ENCODE assay signal across 23 cellular contexts in the genomic region with DNA sequence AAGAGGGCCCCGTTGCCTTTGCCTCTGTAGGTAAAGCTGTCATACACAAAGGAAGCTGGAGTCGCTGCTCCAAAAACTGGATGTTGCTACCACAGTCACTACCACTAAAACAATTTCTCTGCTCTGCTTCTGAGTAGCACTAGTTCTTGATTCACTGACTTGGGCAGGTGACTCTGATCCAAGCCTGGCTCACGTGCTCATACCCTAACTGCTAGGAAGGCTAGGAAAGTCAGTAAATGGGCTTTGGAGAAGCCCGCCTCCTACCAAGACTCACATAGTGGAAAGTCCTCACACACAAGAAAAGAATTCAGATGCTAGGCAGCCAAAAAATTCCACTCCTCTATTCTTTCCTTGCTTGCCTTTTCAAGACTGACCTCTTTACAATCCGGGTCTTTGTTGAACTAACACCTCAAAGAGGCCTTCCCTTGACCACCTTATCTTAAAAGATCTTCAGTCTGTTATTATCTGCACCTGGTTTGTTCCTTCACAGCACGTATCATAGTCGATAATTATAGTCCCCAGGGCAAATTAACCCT.
"Had no signal": no experiment of that assay in that cellular context is flagged by ENCODE, and none has a peak within 500 bp of the region (broad histone marks: within the 10 kb centered on the region; RNA-seq: fewer than 3 reads in every experiment).

No MANE protein-coding gene starts in this region.

- H3K36me3 ChIP-seq: esophagus squamous epithelium, gastrocnemius medialis, thoracic aorta, upper lobe of right lung had no signal

- H3K4me3 ChIP-seq: coronary artery, esophagus squamous epithelium, gastrocnemius medialis, thoracic aorta, upper lobe of right lung had no signal

- H3K36me3 Mint-ChIP-seq: activated CD4-positive, alpha-beta memory T cell treated with anti-CD3 and anti-CD28 coated beads for 36 hours; activated naive CD8-positive, alpha-beta T cell treated with anti-CD3 and anti-CD28 coated beads, Interleukin-2, amount 10 ng/mL, durations not matched to agents 7 days and 5 days; memory B cell had no signal

- H3K27ac ChIP-seq: coronary artery, esophagus squamous epithelium, gastrocnemius medialis, parathyroid adenoma, thoracic aorta, upper lobe of right lung had no signal

- H3K4me1 Mint-ChIP-seq: activated naive CD8-positive, alpha-beta T cell treated with anti-CD3 and anti-CD28 coated beads, Interleukin-2, amount 10 ng/mL, durations not matched to agents 7 days and 5 days; memory B cell; nephron had no signal

- H3K27ac Mint-ChIP-seq: activated CD4-positive, alpha-beta memory T cell treated with anti-CD3 and anti-CD28 coated beads for 36 hours; activated naive CD4-positive, alpha-beta T cell treated with anti-CD3 and anti-CD28 coated beads for 36 hours; activated naive CD8-positive, alpha-beta T cell treated with anti-CD3 and anti-CD28 coated beads, Interleukin-2, amount 10 ng/mL, durations not matched to agents 7 days and 5 days; activated T-cell treated with anti-CD3 and anti-CD28 coated beads, Interleukin-2, amount 50 U/mL, for 72 hours; memory B cell; nephron had no signal

- H3K9me3 Mint-ChIP-seq: activated CD4-positive, alpha-beta memory T cell treated with anti-CD3 and anti-CD28 coated beads for 36 hours; activated naive CD4-positive, alpha-beta T cell treated with anti-CD3 and anti-CD28 coated beads for 36 hours; activated naive CD8-positive, alpha-beta T cell treated with anti-CD3 and anti-CD28 coated beads, Interleukin-2, amount 10 ng/mL, durations not matched to agents 7 days and 5 days; activated T-cell treated with anti-CD3 and anti-CD28 coated beads, Interleukin-2, amount 50 U/mL, for 72 hours; memory B cell; nephron had no signal

- H2AFZ ChIP-seq: parathyroid adenoma had no signal

- H3K4me3 Mint-ChIP-seq: activated CD4-positive, alpha-beta memory T cell treated with anti-CD3 and anti-CD28 coated beads for 36 hours; activated naive CD4-positive, alpha-beta T cell treated with anti-CD3 and anti-CD28 coated beads for 36 hours; activated naive CD8-positive, alpha-beta T cell treated with anti-CD3 and anti-CD28 coated beads, Interleukin-2, amount 10 ng/mL, durations not matched to agents 7 days and 5 days; activated T-cell treated with anti-CD3 and anti-CD28 coated beads, Interleukin-2, amount 50 U/mL, for 72 hours; memory B cell; nephron had no signal

- H3K4me1 ChIP-seq: esophagus squamous epithelium, gastrocnemius medialis, parathyroid adenoma, upper lobe of right lung had no signal

- H3K9me3 ChIP-seq: esophagus squamous epithelium, gastrocnemius medialis, thoracic aorta, upper lobe of right lung had no signal

- H3K27me3 ChIP-seq: esophagus squamous epithelium, gastrocnemius medialis had no signal

- H3K79me2 ChIP-seq: parathyroid adenoma had no signal

- DNase-seq: activated CD4-positive, alpha-beta memory T cell treated with anti-CD3 and anti-CD28 coated beads for 36 hours; activated CD4-positive, alpha-beta T cell treated with anti-CD3 and anti-CD28 coated beads for 48 hours; activated CD4-positive, CD25-positive, alpha-beta regulatory T cell; activated effector memory CD4-positive, alpha-beta T cell treated with Interleukin-2 at 50 U/mL for 16 hours; activated naive CD4-positive, alpha-beta T cell treated with anti-CD3 and anti-CD28 coated beads for 36 hours; activated naive CD8-positive, alpha-beta T cell treated with anti-CD3 and anti-CD28 coated beads, Interleukin-2, amount 10 ng/mL, durations not matched to agents 7 days and 5 days; activated T-cell treated with anti-CD3 and anti-CD28 coated beads, Interleukin-2, amount 50 U/mL, for 72 hours; amniotic stem cell; esophagus squamous epithelium; gastrocnemius medialis; hippocampal formation; left cardiac atrium; nucleus accumbens; right cardiac atrium; stimulated activated CD4-positive, alpha-beta T cell treated with anti-CD3 and anti-CD28 coated beads, Interleukin-4, amount 100 ng/mL, for 24 hours; stimulated activated naive CD4-positive, alpha-beta T cell treated with Interleukin-2 at 50 U/mL for 16 hours; T1000; upper lobe of right lung had no signal

- H3K9ac ChIP-seq: parathyroid adenoma had no signal

- ATAC-seq: activated T-cell treated with anti-CD3 and anti-CD28 coated beads, Interleukin-2, amount 50 U/mL, for 72 hours; gastrocnemius medialis; left cardiac atrium; right cardiac atrium; upper lobe of right lung had no signal
